9 cellular contexts compared by ENCODE assay signal in genomic region chr17:28317965-28318758, GRCh38. TPM values are rescaled to one million over a fixed set of nuclear protein-coding genes. Genes with fewer than 3 reads are reported as not detected.
DNase-seq lines count a peak whose midpoint lies in the region; ATAC-seq and TF ChIP-seq lines count a peak whose summit lies in the region.
"Had no signal": no experiment of that assay in that cellular context is flagged by ENCODE, and none has a peak within 500 bp of the region (broad histone marks: within the 10 kb centered on the region; RNA-seq: fewer than 3 reads in every experiment).

No MANE protein-coding gene starts in this region.

- no TSS peak for BruUV-seq in IMR-90 (replicated peaks; lab: Mats Ljungman, UMichigan)

- H3K27ac ChIP-seq in IMR-90 (ENCODE audit: insufficient read depth, low read length) (no peak overlapping the region), uterus (peak overlapping the region in 1 of 2 donors; percentile 44)

- no peak overlapping the region for H4K91ac ChIP-seq in IMR-90 (ENCODE audit: insufficient read depth, low read depth, low read length)

- H2BK20ac ChIP-seq in IMR-90 (ENCODE audit: low read depth, low read length), result no peak overlapping the region

- H3K18ac ChIP-seq in IMR-90 (ENCODE audit: low read depth, low read length), result no peak overlapping the region

- H3K23ac ChIP-seq in IMR-90 (ENCODE audit: low read depth, low read length), result peak overlapping the region; percentile 31; the same call in 1 of the 2 replicates

- TF ChIP-seq RAD21 in IMR-90 (IDR thresholded peaks at IDR 0.05; ENCODE audit: low read length), result no peak

- H3K4ac ChIP-seq in IMR-90 (ENCODE audit: low read depth, low read length), result peak overlapping the region; percentile 17; the same call in 1 of the 2 replicates

- H3K9me3 ChIP-seq in IMR-90 (ENCODE audit: control insufficient read depth, insufficient read depth, low read length), result no peaks in the 10 kb centered on the region
- no peaks in the 10 kb centered on the region for H3K9me3 ChIP-seq in uterus

- no peak overlapping the region for H4K5ac ChIP-seq in IMR-90 (ENCODE audit: low read depth, low read length)

- H3K79me1 ChIP-seq in IMR-90 (ENCODE audit: low read depth in 1 of 2, low read length in 2 of 2), result peaks cover 16 to 21% of the 10 kb centered on the region in 2 experiments; a peak in 3 of 4 replicates

- H3K4me1 ChIP-seq in IMR-90 (ENCODE audit: control insufficient read depth, insufficient read depth, low read length) (peaks cover 4% of the 10 kb centered on the region; the same call in 1 of the 2 replicates), uterus (peaks cover 0 to 3% of the 10 kb centered on the region in 2 donors)

- H3K9ac ChIP-seq in IMR-90 (ENCODE audit: low read depth, low read length), result peak overlapping the region; percentile 20; the same call in 1 of the 2 replicates

- H3K4me3 ChIP-seq in AG10803 (ENCODE audit: low read length), result peak overlapping the region; percentile 80
- H3K4me3 ChIP-seq in IMR-90 (ENCODE audit: insufficient read depth, low read depth, low read length), result peak overlapping the region; percentile 48
- peak overlapping the region; percentile 63 for H3K4me3 ChIP-seq in astrocyte of the spinal cord (ENCODE audit: low read depth, low read length)
- peak overlapping the region; percentile 18 for H3K4me3 ChIP-seq in lower leg skin (ENCODE audit: low read depth, poor library complexity, severe bottlenecking)
- H3K4me3 ChIP-seq in uterus, result peak overlapping the region; percentile 48 to 63

- TF ChIP-seq POLR2A in IMR-90 (IDR thresholded peaks at IDR 0.05; ENCODE audit: low read depth, low read length), result no peak
- no peak for TF ChIP-seq POLR2A in lower leg skin (IDR thresholded peaks at IDR 0.05)
- TF ChIP-seq POLR2A in uterus (IDR thresholded peaks at IDR 0.05), result no peak

- H3K36me3 ChIP-seq in IMR-90 (ENCODE audit: control insufficient read depth, insufficient read depth, low read length) (no peaks in the 10 kb centered on the region), uterus (no peaks in the 10 kb centered on the region)

- H2AFZ ChIP-seq in IMR-90 (replicated peaks; ENCODE audit: low read length, poor library complexity), result peak overlapping the region; percentile 100

- POLR2A ChIA-PET in IMR-90 (lab: Charles Lee; ENCODE audit: unreplicated experiment), result interaction anchor here (0.6 kb wide), 1 partner anchor 38 kb away, joined by 3 read pairs; no protein-coding TSS in a partner anchor

- 5% methylated on average over 18 of the region's 40 CpGs; no CpG with 5 or more reads in 1 of the 2 experiments for WGBS in IMR-90 (ENCODE audit: extremely low coverage in 2 of 2, insufficient read length in 1 of 2), 2 experiments
- 13 to 14% methylated on average over 40 of the region's 40 CpGs for WGBS in lower leg skin, 2 donors

- no peaks in the 10 kb centered on the region for H4K20me1 ChIP-seq in IMR-90 (ENCODE audit: insufficient read depth, low read length)

- no peak overlapping the region for H3K56ac ChIP-seq in IMR-90 (ENCODE audit: extremely low read depth, insufficient read depth, low read length)

- ATAC-seq in GM18870 (IDR thresholded peaks at IDR 0.05; ENCODE audit: unreplicated experiment) (peak; percentile 19), IMR-90 (ENCODE audit: low read depth) (no peak)

- H3K27me3 ChIP-seq in IMR-90 (ENCODE audit: control insufficient read depth, insufficient read depth, low read length) (no peaks in the 10 kb centered on the region), uterus (no peaks in the 10 kb centered on the region)

- TF ChIP-seq CTCF in AG10803 (conservative IDR thresholded peaks at IDR 0.05; ENCODE audit: low read length) (no peak), IMR-90 (conservative IDR thresholded peaks at IDR 0.05; ENCODE audit: low read depth, low read length) (no peak), astrocyte of the spinal cord (IDR thresholded peaks at IDR 0.05; ENCODE audit: low read depth, low read length) (no peak), lower leg skin (IDR thresholded peaks at IDR 0.05) (no peak), uterus (IDR thresholded peaks at IDR 0.05) (no peak)

- peak overlapping the region; percentile 81 for H3K4me2 ChIP-seq in IMR-90 (ENCODE audit: low read depth, low read length)

- DNase-seq in AG10803 (ENCODE audit: low read depth) (no peak), IMR-90 (no peak), astrocyte of the spinal cord (ENCODE audit: low read depth, low spot score) (no peak), lower leg skin (ENCODE audit: low spot score in 2 of 2) (no peak), uterus (no peak), GDM1 (lab: John Stamatoyannopoulos, UW) (no peak)
- no peak for DNase-seq in stimulated activated naive CD4-positive, alpha-beta T cell (lab: John Stamatoyannopoulos, UW)

- no peak overlapping the region for H2BK120ac ChIP-seq in IMR-90 (ENCODE audit: low read depth, low read length)

- H4K8ac ChIP-seq in IMR-90 (ENCODE audit: low read depth in 2 of 2, low read length in 2 of 2), result peak overlapping the region in 1 of 2 experiments; percentile 33; a peak in 1 of 4 replicates

- intact Hi-C loops in IMR-90 (cut with micrococcal nuclease), result loop anchor here (5.0 kb wide), 1 partner anchor 426 kb away; the partner anchor contains the start of gene LYRM9
- intact Hi-C loops in lower leg skin (cut with DNase I; ENCODE audit: low total_unique reads), result no loop called here
- intact Hi-C loops in uterus (cut with DNase I; ENCODE audit: low total_unique reads), result no loop called here

- H2AK9ac ChIP-seq in IMR-90 (replicated peaks; ENCODE audit: low read depth, low read length, poor library complexity), result peak overlapping the region; percentile 73

- dilution Hi-C loops in IMR-90 (cut with HindIII; ENCODE audit: low sequenced_read_pairs, unreplicated experiment), result no loop called here

- no peak overlapping the region for H2BK5ac ChIP-seq in IMR-90 (ENCODE audit: low read depth, low read length, poor library complexity, severe bottlenecking)

- H2AK5ac ChIP-seq in IMR-90 (ENCODE audit: low read depth, low read length), result 0 out of 2 replicates have a peak overlapping the region, but pooled peaks have one; percentile 31

- no peak overlapping the region for H3K14ac ChIP-seq in IMR-90 (replicated peaks; ENCODE audit: low read depth, low read length)

- H3K9me1 ChIP-seq in IMR-90 (ENCODE audit: insufficient read depth, low read length), result peaks cover 3% of the 10 kb centered on the region; the same call in 1 of the 2 replicates

- H2BK15ac ChIP-seq in IMR-90 (ENCODE audit: low read depth, low read length), result no peak overlapping the region

- in situ Hi-C loops in IMR-90 (cut with MboI; ENCODE audit: low sequenced_read_pairs), result no loop called here
- in situ Hi-C loops in astrocyte of the spinal cord (cut with HindIII; ENCODE audit: low sequenced_read_pairs), result no loop called here

- CTCF ChIA-PET in IMR-90 (lab: Yijun Ruan, JAX), result no interaction called here

TF ChIP-seq in IMR-90, 13 proteins besides CTCF, POLR2A, EP300 and RAD21 (continues in another document):
- TF ChIP-seq MAZ (IDR thresholded peaks at IDR 0.05; ENCODE audit: borderline replicate concordance, low read depth, low read length) (no peak), CEBPB (IDR thresholded peaks at IDR 0.05; ENCODE audit: low read depth, low read length) (no peak), NFE2L2 (IDR thresholded peaks at IDR 0.05; ENCODE audit: low read depth, low read length) (no peak), SMC3 (IDR thresholded peaks at IDR 0.05; ENCODE audit: low read depth, low read length) (no peak), FOS (IDR thresholded peaks at IDR 0.05; ENCODE audit: low read depth, low read length) (no peak), USF2 (IDR thresholded peaks at IDR 0.05; ENCODE audit: low read depth, low read length) (no peak), MXI1 (IDR thresholded peaks at IDR 0.05; ENCODE audit: borderline replicate concordance, low read depth, low read length) (no peak), CHD1 (IDR thresholded peaks at IDR 0.05; ENCODE audit: low read depth, low read length) (no peak), MAFK (IDR thresholded peaks at IDR 0.05; ENCODE audit: low read depth, low read length) (no peak)

RNA-seq across cellular contexts. Expression of gene TMEM97, which starts 0.8 kb away (rescaled TPM):
- total RNA-seq in IMR-90 (2012; rRNA removed) (21.3 and 23.1 TPM in 2 replicates), lower leg skin (10 to 100 TPM in 2 of 4 donors, 1 to 10 TPM in 2; 5.7 to 18.6 (median 10.4) TPM), uterus (10 to 100 TPM in 2 of 4 donors, 1 to 10 TPM in 2; 1.5 to 17.9 (median 10.4) TPM)
- polyA plus RNA-seq in IMR-90 (2012; rRNA removed), result 10.4 and 12.3 TPM in 2 replicates
- 5.1 and 8.9 TPM in 2 replicates for polyA plus RNA-seq in IMR-90 (2012; cell fraction: cytosol; rRNA removed)
- polyA plus RNA-seq in IMR-90 (2012; cell fraction: nucleus; rRNA removed; ENCODE audit: low replicate concordance), result 1.6 and 2.6 TPM in 2 replicates

RNA-seq across cellular contexts. Expression of gene IFT20, which starts 17.1 kb away (rescaled TPM):
- total RNA-seq in IMR-90 (2012; rRNA removed), result 25.5 and 37.8 TPM in 2 replicates
- polyA plus RNA-seq in IMR-90 (2012; rRNA removed), result 40.0 and 46.3 TPM in 2 replicates
- polyA plus RNA-seq in IMR-90 (2012; cell fraction: cytosol; rRNA removed), result 30.3 and 41.1 TPM in 2 replicates
- 84.5 and 162 TPM in 2 replicates for polyA plus RNA-seq in IMR-90 (2012; cell fraction: nucleus; rRNA removed; ENCODE audit: low replicate concordance)
- total RNA-seq in lower leg skin, result 10 to 100 TPM; 22.6 to 40.8 (median 26.7) TPM
- 100 to 1,000 TPM in 1 of 4 donors, 10 to 100 TPM in 3; 30.5 to 241 (median 59.1) TPM for total RNA-seq in uterus

RNA-seq across cellular contexts. Expression of gene TNFAIP1, which starts 17.4 kb away (rescaled TPM):
- total RNA-seq in IMR-90 (2012; rRNA removed) (45.3 and 49.1 TPM in 2 replicates), lower leg skin (10 to 100 TPM; 23.6 to 42.6 (median 36.9) TPM), uterus (10 to 100 TPM; 18.2 to 67.1 (median 38.4) TPM)
- polyA plus RNA-seq in IMR-90 (2012; rRNA removed), result 62.9 and 75.9 TPM in 2 replicates
- 34.5 and 53.3 TPM in 2 replicates for polyA plus RNA-seq in IMR-90 (2012; cell fraction: cytosol; rRNA removed)
- polyA plus RNA-seq in IMR-90 (2012; cell fraction: nucleus; rRNA removed; ENCODE audit: low replicate concordance), result 93.6 and 106 TPM in 2 replicates

RNA-seq across cellular contexts. Expression of gene POLDIP2, which starts 39.2 kb away (rescaled TPM):
- total RNA-seq in IMR-90 (2012; rRNA removed) (58.3 and 66.7 TPM in 2 replicates), lower leg skin (10 to 100 TPM; 52.1 to 90.2 (median 73.7) TPM), uterus (10 to 100 TPM; 37.7 to 53.0 (median 41.2) TPM)
- 72.0 and 77.8 TPM in 2 replicates for polyA plus RNA-seq in IMR-90 (2012; rRNA removed)
- 70.5 and 80.8 TPM in 2 replicates for polyA plus RNA-seq in IMR-90 (2012; cell fraction: cytosol; rRNA removed)
- polyA plus RNA-seq in IMR-90 (2012; cell fraction: nucleus; rRNA removed; ENCODE audit: low replicate concordance), result 33.1 and 46.5 TPM in 2 replicates

RNA-seq across cellular contexts. Expression of gene SEBOX, which starts 46.8 kb away (rescaled TPM):
- total RNA-seq in IMR-90 (2012; rRNA removed) (not detected in 2 replicates), lower leg skin (not detected), uterus (not detected)
- not detected in 2 replicates for polyA plus RNA-seq in IMR-90 (2012; rRNA removed)
- not detected in 2 replicates for polyA plus RNA-seq in IMR-90 (2012; cell fraction: cytosol; rRNA removed)
- polyA plus RNA-seq in IMR-90 (2012; cell fraction: nucleus; rRNA removed; ENCODE audit: low replicate concordance), result not detected in 2 replicates
- total RNA-seq: pulmonary artery endothelial cell had no signal

Comparison
In these comparisons a context has a peak if more than half of its experiments do, and no peak if none do; other contexts are left out.
1. H3K4me3 ChIP-seq: peak in every context shown above with its lines; median percentile 80 in AG10803; 63 in astrocyte of the spinal cord; 56 in uterus; 48 in IMR-90; 18 in lower leg skin.